ENCODE assay signal across 8 cellular contexts in the genomic region with DNA sequence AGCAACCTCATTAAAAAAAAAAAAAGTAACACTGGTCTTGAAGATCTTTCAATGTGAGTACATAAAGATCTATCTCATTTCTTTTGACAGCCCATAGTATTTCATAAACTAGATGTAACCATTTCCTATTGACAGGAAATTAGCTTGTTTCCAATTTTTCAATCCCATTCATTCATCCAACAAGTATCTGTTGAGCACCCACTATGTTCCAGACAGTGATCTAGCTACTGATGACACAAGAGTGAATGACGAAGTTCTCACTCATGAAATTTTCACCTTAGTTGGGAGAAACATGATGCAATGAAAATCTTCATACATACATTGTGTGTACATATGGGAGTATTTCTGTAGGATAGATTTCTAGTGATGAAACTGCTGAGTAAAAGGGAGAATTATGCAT. TPM values are rescaled to one million over a fixed set of nuclear protein-coding genes. Genes with fewer than 3 reads are reported as not detected.
DNase-seq lines count a peak whose midpoint lies in the region; ATAC-seq, FAIRE-seq and TF ChIP-seq lines count a peak whose summit lies in the region.

No MANE protein-coding gene starts in this region.

- peak overlapping the region; percentile 68 for H3K4me2 ChIP-seq in OCI-LY7 (ENCODE audit: low read length)
- H3K4me2 ChIP-seq in endothelial cell of umbilical vein (ENCODE audit: insufficient read depth, low read length) = peak overlapping the region; percentile 94

- H3K27ac ChIP-seq in OCI-LY7 (ENCODE audit: low read depth, low read length, poor library complexity, severe bottlenecking) = peak overlapping the region; percentile 96
- H3K27ac ChIP-seq in endothelial cell of umbilical vein (ENCODE audit: insufficient read depth, low read depth, low read length) = no peak overlapping the region
- H3K27ac ChIP-seq in rectal smooth muscle tissue (ENCODE audit: low read depth, low read length) = no peak overlapping the region

- H2AFZ ChIP-seq in OCI-LY7 (ENCODE audit: low read length) = no peak overlapping the region
- no peak overlapping the region for H2AFZ ChIP-seq in endothelial cell of umbilical vein (ENCODE audit: low read depth, low read length)

- FAIRE-seq in endothelial cell of umbilical vein (lab: Jason Lieb, UNC) = no peak

- H3K9me2 ChIP-seq in OCI-LY7 (ENCODE audit: insufficient read depth, low read length) = no peaks in the 10 kb centered on the region

- peaks cover 54% of the 10 kb centered on the region for H3K79me2 ChIP-seq in OCI-LY7 (ENCODE audit: insufficient read depth, low read depth, low read length)
- H3K79me2 ChIP-seq in endothelial cell of umbilical vein (ENCODE audit: control insufficient read depth, insufficient read depth, low read length) = no peaks in the 10 kb centered on the region

- intact Hi-C loops in OCI-LY7 (cut with micrococcal nuclease; ENCODE audit: unreplicated experiment) (loop anchor here (2.0 to 10.0 kb wide), 4 partner anchors 25 to 1555 kb away; a partner anchor contains a TSS), endothelial cell of umbilical vein (cut with micrococcal nuclease) (no loop called here)

- peaks cover 34% of the 10 kb centered on the region for H3K9me3 ChIP-seq in OCI-LY7 (ENCODE audit: low read length)
- H3K9me3 ChIP-seq in endothelial cell of umbilical vein (replicated peaks; ENCODE audit: control insufficient read depth, insufficient read depth, low read length) = no peaks in the 10 kb centered on the region

- CTCF ChIA-PET in OCI-LY7 (lab: Charles Lee; ENCODE audit: unreplicated experiment) = interaction anchor here (0.6 to 1.5 kb wide), 3 partner anchors 8 to 23 kb away, joined by 3 to 4 read pairs (median 3); no protein-coding TSS in a partner anchor
- CTCF ChIA-PET in endothelial cell of umbilical vein (lab: Charles Lee) = interaction anchor here (0.6 to 1.6 kb wide), 9 partner anchors 8 to 176 kb away, joined by 3 to 7 read pairs (median 4); no protein-coding TSS in a partner anchor

- dilution Hi-C loops in endothelial cell of umbilical vein (cut with MboI; ENCODE audit: extremely low pct_ligation_motif_present, low sequenced_read_pairs) = no loop called here

- peaks cover 9% of the 10 kb centered on the region; the same call in 1 of the 2 replicates for H4K20me1 ChIP-seq in OCI-LY7 (ENCODE audit: insufficient read depth, low read length)
- no peaks in the 10 kb centered on the region for H4K20me1 ChIP-seq in endothelial cell of umbilical vein (replicated peaks; ENCODE audit: control insufficient read depth, extremely low read depth, insufficient read depth, low read length)

- no peaks in the 10 kb centered on the region for H3K9me1 ChIP-seq in endothelial cell of umbilical vein (replicated peaks; ENCODE audit: control insufficient read depth, extremely low read depth, insufficient read depth, low read length)

- ATAC-seq in HG03097 (IDR thresholded peaks at IDR 0.05; ENCODE audit: low FRiP score, unreplicated experiment) = no peak

- H3K4me3 ChIP-seq in GM12864 (ENCODE audit: low read depth, low read length) (peak overlapping the region; percentile 76; the same call in 1 of the 2 replicates), OCI-LY7 (ENCODE audit: low read depth, low read length, poor library complexity, severe bottlenecking) (peak overlapping the region; percentile 76), endothelial cell of umbilical vein (replicated peaks in 1 of 3; ENCODE audit: insufficient read depth in 1 of 3, low read depth in 1 of 3, low read length in 3 of 3) (no peak overlapping the region), rectal smooth muscle tissue (ENCODE audit: low read length) (peak overlapping the region; percentile 76)

- DNase-seq in GM12864 (ENCODE audit: low read depth) (no peak), OCI-LY7 (ENCODE audit: low spot score) (no peak), endothelial cell of umbilical vein (ENCODE audit: low read depth, low spot score) (no peak), NCI-H1930 (lab: John Stamatoyannopoulos, UW) (no peak), SW 1271 (lab: John Stamatoyannopoulos, UW) (no peak), GM13977 (ENCODE audit: low spot score) (no peak)

- BruUV-seq in OCI-LY7 (replicated peaks; lab: Mats Ljungman, UMichigan) (no TSS peak), endothelial cell of umbilical vein (replicated peaks; lab: Mats Ljungman, UMichigan) (no TSS peak)

- TF ChIP-seq POLR2A in endothelial cell of umbilical vein (IDR thresholded peaks at IDR 0.05; ENCODE audit: low read depth, low read length) = no peak

- H3K36me3 ChIP-seq in OCI-LY7 (ENCODE audit: insufficient read depth, low read length) (peaks cover 56% of the 10 kb centered on the region), endothelial cell of umbilical vein (ENCODE audit: control insufficient read depth in 2 of 2, extremely low read depth in 1 of 2, insufficient read depth in 2 of 2, low read length in 2 of 2) (no peaks in the 10 kb centered on the region), rectal smooth muscle tissue (ENCODE audit: control insufficient read depth, insufficient read depth, low read length) (no peaks in the 10 kb centered on the region)

- H3K27me3 ChIP-seq in endothelial cell of umbilical vein (ENCODE audit: control insufficient read depth in 2 of 2, insufficient read depth in 2 of 2, low read length in 2 of 2) = peaks cover 24 to 45% of the 10 kb centered on the region in 2 experiments
- H3K27me3 ChIP-seq in rectal smooth muscle tissue (ENCODE audit: control insufficient read depth, insufficient read depth, low read length) = no peaks in the 10 kb centered on the region

- in situ Hi-C loops in GM13977 (cut with MboI; ENCODE audit: low pct_unique_long_range_greater_than_20kb, low sequenced_read_pairs, unreplicated experiment) = no loop called here

- POLR2A ChIA-PET in OCI-LY7 (lab: Charles Lee) (interaction anchor here (0.7 to 2.2 kb wide), 17 partner anchors 9 to 109 kb away, joined by 3 to 14 read pairs (median 5); no protein-coding TSS in a partner anchor), endothelial cell of umbilical vein (lab: Charles Lee) (no interaction called here)

- TF ChIP-seq CTCF in GM12864 (IDR thresholded peaks at IDR 0.05; ENCODE audit: low read depth, low read length, missing control alignments) (no peak), OCI-LY7 (conservative IDR thresholded peaks at IDR 0.05; ENCODE audit: low read length) (no peak), endothelial cell of umbilical vein (IDR thresholded peaks at IDR 0.05; ENCODE audit: extremely low read depth in 1 of 2, insufficient read depth in 1 of 2, low read depth in 1 of 2, low read length in 2 of 2) (no peak), GM13977 (IDR thresholded peaks at IDR 0.05; ENCODE audit: extremely low read depth, insufficient read depth, missing control alignments) (no peak)

- H3K9ac ChIP-seq in endothelial cell of umbilical vein (replicated peaks; ENCODE audit: extremely low read depth, insufficient read depth, low read length) (no peak overlapping the region), rectal smooth muscle tissue (ENCODE audit: low read length) (no peak overlapping the region)

- H3K4me1 ChIP-seq in OCI-LY7 (ENCODE audit: insufficient read depth, low read length, poor library complexity, severe bottlenecking) = peaks cover 74% of the 10 kb centered on the region
- peaks cover 15% of the 10 kb centered on the region for H3K4me1 ChIP-seq in endothelial cell of umbilical vein (ENCODE audit: control insufficient read depth, extremely low read depth, insufficient read depth, low read length)
- H3K4me1 ChIP-seq in rectal smooth muscle tissue (ENCODE audit: control insufficient read depth, insufficient read depth, low read length) = no peaks in the 10 kb centered on the region

TF ChIP-seq in endothelial cell of umbilical vein, 7 proteins besides CTCF, POLR2A, EP300 and RAD21:
- TF ChIP-seq POLR2AphosphoS5 (IDR thresholded peaks at IDR 0.05; ENCODE audit: insufficient read depth, low read depth, low read length) = no peak
- no peak for TF ChIP-seq FOS (IDR thresholded peaks at IDR 0.05; ENCODE audit: borderline replicate concordance, insufficient read depth, low read length)
- no peak for TF ChIP-seq GATA2 (IDR thresholded peaks at IDR 0.05; ENCODE audit: insufficient read depth, insufficient read length, low read depth, low read length)
- no peak for TF ChIP-seq JUN (IDR thresholded peaks at IDR 0.05; ENCODE audit: borderline replicate concordance, insufficient read depth, insufficient read length, low read depth)
- TF ChIP-seq EZH2 (IDR thresholded peaks at IDR 0.05; ENCODE audit: borderline replicate concordance, low read depth, low read length, severe bottlenecking) = no peak
- TF ChIP-seq, protein P1, sequence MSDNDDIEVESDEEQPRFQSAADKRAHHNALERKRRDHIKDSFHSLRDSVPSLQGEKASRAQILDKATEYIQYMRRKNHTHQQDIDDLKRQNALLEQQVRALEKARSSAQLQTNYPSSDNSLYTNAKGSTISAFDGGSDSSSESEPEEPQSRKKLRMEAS (IDR thresholded peaks at IDR 0.05; ENCODE audit: insufficient read depth, insufficient read length) = no peak
- no peak for TF ChIP-seq MYC (IDR thresholded peaks at IDR 0.05; ENCODE audit: low read depth, low read length)
TF ChIP-seq in endothelial cell of umbilical vein: peak in this region for 0.

RNA-seq across cellular contexts. Expression of a gene that starts 1.7 kb away (rescaled TPM):
- 92.0 and 103 TPM in 2 replicates for total RNA-seq in OCI-LY7 (2014; rRNA removed; shearing (Covaris generic))
- total RNA-seq in OCI-LY7 (2022) = 176 and 214 TPM in 2 replicates
- 0.31 TPM in 1 of 2 replicates, not detected in the other for total RNA-seq in endothelial cell of umbilical vein
- polyA plus RNA-seq in endothelial cell of umbilical vein = 0.11 and 0.14 TPM in 2 replicates
- 0.08 and 0.09 TPM in 2 replicates for polyA plus RNA-seq in endothelial cell of umbilical vein (2011; cell fraction: cytosol; rRNA removed)
- polyA plus RNA-seq in endothelial cell of umbilical vein (2011; cell fraction: nucleus; rRNA removed) = 0.22 and 0.28 TPM in 2 replicates
- polyA plus RNA-seq in endothelial cell of umbilical vein (2012) = not detected in 2 replicates
- polyA minus RNA-seq in endothelial cell of umbilical vein = 0.21 and 0.27 TPM in 2 replicates
- polyA minus RNA-seq in endothelial cell of umbilical vein (2011; cell fraction: cytosol; rRNA and poly(A)+ RNA removed) = not detected
- 0.05 TPM in 1 of 2 replicates, not detected in the other for polyA minus RNA-seq in endothelial cell of umbilical vein (2011; cell fraction: nucleus; rRNA and poly(A)+ RNA removed)

Comparison
In these comparisons a context has a peak if more than half of its experiments do, and no peak if none do; other contexts are left out.
1. H3K4me3 ChIP-seq: peak in GM12864 (single experiment), OCI-LY7 (single experiment) and rectal smooth muscle tissue (single experiment); none in endothelial cell of umbilical vein (0 of 3).
2. RNA of a gene that starts 1.7 kb away (total RNA-seq): 92.0 to 214 TPM in OCI-LY7; 0.31 TPM in endothelial cell of umbilical vein; every median in the first group is over 10 times any median in the second.